8 cellular contexts compared by ENCODE assay signal in the genomic region with DNA sequence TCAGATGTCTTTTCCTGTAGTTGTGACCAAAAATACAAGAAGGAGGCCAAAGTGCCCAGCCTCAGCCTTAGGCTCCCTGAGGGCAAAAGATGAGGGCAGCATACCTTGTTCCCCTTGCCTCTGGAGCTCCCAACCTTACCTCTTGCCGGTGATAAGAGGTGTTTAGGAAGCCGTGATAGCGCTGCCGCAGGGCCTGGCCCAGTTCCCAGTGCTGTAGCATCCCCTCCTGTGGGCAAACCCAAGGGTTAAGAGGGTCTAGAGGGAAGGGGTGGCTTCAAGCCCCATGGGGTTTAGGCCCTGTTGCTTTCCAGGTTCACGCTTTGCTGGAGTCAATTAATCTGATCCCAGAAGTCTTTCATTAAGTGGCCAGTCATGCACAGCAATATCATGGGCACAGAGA. TPM values are rescaled to one million over a fixed set of nuclear protein-coding genes. Genes with fewer than 3 reads are reported as not detected.
DNase-seq lines count a peak whose midpoint lies in the region; ATAC-seq and TF ChIP-seq lines count a peak whose summit lies in the region.
"Had no signal": no experiment of that assay in that cellular context is flagged by ENCODE, and none has a peak within 500 bp of the region (broad histone marks: within the 10 kb centered on the region; RNA-seq: fewer than 3 reads in every experiment).

No MANE protein-coding gene starts in this region.

- no peaks in the 10 kb centered on the region for H3K9me3 ChIP-seq in fibroblast of lung (ENCODE audit: control insufficient read depth, insufficient read depth, low read depth, low read length)

- peak overlapping the region; percentile 99 for H3K4me3 ChIP-seq in GM23338
- H3K4me3 ChIP-seq in fibroblast of lung (replicated peaks in 1 of 4; ENCODE audit: control extremely low read depth in 1 of 4, insufficient read depth in 1 of 4, low read depth in 3 of 4, low read length in 4 of 4), result peak overlapping the region in 2 of 4 experiments; percentile 87 to 88
- peak overlapping the region; percentile 93 for H3K4me3 ChIP-seq in rectal smooth muscle tissue (ENCODE audit: low read length)

- H3K9me2 ChIP-seq in GM23338 (ENCODE audit: insufficient read depth), result no peaks in the 10 kb centered on the region

- POLR2A ChIA-PET in RWPE1 (lab: Yijun Ruan, JAX; ENCODE audit: low non-redundant PET), result no interaction called here

- no peaks in the 10 kb centered on the region for H4K20me1 ChIP-seq in GM23338 (replicated peaks; ENCODE audit: insufficient read depth)
- no peaks in the 10 kb centered on the region for H4K20me1 ChIP-seq in fibroblast of lung (ENCODE audit: control insufficient read depth, extremely low read depth, insufficient read depth, low read length)

- no peak overlapping the region for H3K27ac ChIP-seq in GM23338 (ENCODE audit: low read depth)
- peak overlapping the region; percentile 80 for H3K27ac ChIP-seq in RWPE1
- no peak overlapping the region for H3K27ac ChIP-seq in fibroblast of lung (ENCODE audit: insufficient read depth, low read length)
- no peak overlapping the region for H3K27ac ChIP-seq in rectal smooth muscle tissue (ENCODE audit: low read depth, low read length)

- peak overlapping the region; percentile 99 for H3K4me3 Mint-ChIP-seq in GM23338

- no peak overlapping the region for H3K27ac Mint-ChIP-seq in GM23338

- H3K4me2 ChIP-seq in GM23338 (peak overlapping the region; percentile 99; the same call in 1 of the 2 replicates), fibroblast of lung (ENCODE audit: extremely low read depth, insufficient read depth, low read length) (peak overlapping the region; percentile 100)

- H2AFZ ChIP-seq in GM23338, result no peak overlapping the region
- no peak overlapping the region for H2AFZ ChIP-seq in fibroblast of lung (ENCODE audit: low read length)

- H3K4me1 Mint-ChIP-seq in GM23338, result peaks cover 10% of the 10 kb centered on the region

- H3K9ac ChIP-seq in fibroblast of lung (ENCODE audit: insufficient read depth, low read length) (no peak overlapping the region), rectal smooth muscle tissue (ENCODE audit: low read length) (no peak overlapping the region)

- no peaks in the 10 kb centered on the region for H3K9me3 Mint-ChIP-seq in GM23338

- ATAC-seq in GM23338 (no peak), GM19395 (IDR thresholded peaks at IDR 0.05; ENCODE audit: unreplicated experiment) (no peak)

- TF ChIP-seq CTCF in GM23338 (conservative IDR thresholded peaks at IDR 0.05; ENCODE audit: low read depth in 2 of 2) (no peak), RWPE1 (conservative IDR thresholded peaks at IDR 0.05; ENCODE audit: low read depth) (no peak), fibroblast of lung (conservative IDR thresholded peaks at IDR 0.05 in 1 of 2, IDR thresholded peaks at IDR 0.05 in 1 of 2; ENCODE audit: low read depth in 1 of 2, low read length in 2 of 2) (no peak)

- H3K27me3 ChIP-seq in GM23338 (ENCODE audit: insufficient read depth) (no peaks in the 10 kb centered on the region), fibroblast of lung (ENCODE audit: control insufficient read depth, insufficient read depth, low read length) (no peaks in the 10 kb centered on the region), rectal smooth muscle tissue (ENCODE audit: control insufficient read depth, insufficient read depth, low read length) (no peaks in the 10 kb centered on the region)

- H3K79me2 ChIP-seq in GM23338 (replicated peaks; ENCODE audit: insufficient read depth) (peaks cover 19% of the 10 kb centered on the region), fibroblast of lung (ENCODE audit: control insufficient read depth, insufficient read depth, low read length) (peaks cover 16% of the 10 kb centered on the region)

- CTCF ChIA-PET in RWPE1 (lab: Yijun Ruan, JAX), result interaction anchor here (1.2 to 2.5 kb wide), 2 partner anchors 12 to 69 kb away, joined by 3 to 7 read pairs; no protein-coding TSS in a partner anchor

- H3K36me3 ChIP-seq in GM23338 (ENCODE audit: insufficient read depth), result no peaks in the 10 kb centered on the region
- peaks cover 21% of the 10 kb centered on the region for H3K36me3 ChIP-seq in fibroblast of lung (ENCODE audit: control insufficient read depth, insufficient read depth, low read length)
- H3K36me3 ChIP-seq in rectal smooth muscle tissue (ENCODE audit: control insufficient read depth, insufficient read depth, low read length), result peaks cover 10% of the 10 kb centered on the region

- DNase-seq in GM23338 (ENCODE audit: low spot score) (no peak), RWPE1 (ENCODE audit: low spot score) (no peak), fibroblast of lung (ENCODE audit: low read depth in 2 of 2) (no peak), iPS-NIHi7 (ENCODE audit: extremely low spot score) (no peak), SHP77 (lab: John Stamatoyannopoulos, UW) (no peak)
- DNase-seq: activated CD4-positive, alpha-beta T cell treated with anti-CD3 and anti-CD28 coated beads for 48 hours had no signal

- peaks cover 16% of the 10 kb centered on the region for H3K27me3 Mint-ChIP-seq in GM23338 (ENCODE audit: insufficient read depth, low read depth, poor library complexity)

- H3K4me1 ChIP-seq in GM23338 (ENCODE audit: insufficient read depth), result peaks cover 10% of the 10 kb centered on the region
- peaks cover 7% of the 10 kb centered on the region for H3K4me1 ChIP-seq in fibroblast of lung (ENCODE audit: control insufficient read depth, extremely low read depth, insufficient read depth, low read length)
- peaks cover 12% of the 10 kb centered on the region for H3K4me1 ChIP-seq in rectal smooth muscle tissue (ENCODE audit: control insufficient read depth, insufficient read depth, low read length)

- H3K36me3 Mint-ChIP-seq in GM23338 (ENCODE audit: low read depth), result peaks cover 35% of the 10 kb centered on the region

- no peaks in the 10 kb centered on the region for H3F3A ChIP-seq in GM23338 (replicated peaks; ENCODE audit: low read depth)

TF ChIP-seq in GM23338, 12 proteins besides CTCF, POLR2A, EP300 and RAD21 (continues in another document):
- TF ChIP-seq CREB1 (CRISPR knock-in tag; IDR thresholded peaks at IDR 0.05; ENCODE audit: low read depth), result no peak
- TF ChIP-seq EZH2 (IDR thresholded peaks at IDR 0.05; ENCODE audit: low read depth, unreplicated experiment), result no peak
- no peak for TF ChIP-seq NANOG (IDR thresholded peaks at IDR 0.05; ENCODE audit: borderline replicate concordance)
- no peak for TF ChIP-seq ZNF114 (CRISPR knock-in tag; IDR thresholded peaks at IDR 0.05)
- TF ChIP-seq ZNF331 (CRISPR knock-in tag; IDR thresholded peaks at IDR 0.05; ENCODE audit: low read depth), result no peak
- TF ChIP-seq, protein P1, sequence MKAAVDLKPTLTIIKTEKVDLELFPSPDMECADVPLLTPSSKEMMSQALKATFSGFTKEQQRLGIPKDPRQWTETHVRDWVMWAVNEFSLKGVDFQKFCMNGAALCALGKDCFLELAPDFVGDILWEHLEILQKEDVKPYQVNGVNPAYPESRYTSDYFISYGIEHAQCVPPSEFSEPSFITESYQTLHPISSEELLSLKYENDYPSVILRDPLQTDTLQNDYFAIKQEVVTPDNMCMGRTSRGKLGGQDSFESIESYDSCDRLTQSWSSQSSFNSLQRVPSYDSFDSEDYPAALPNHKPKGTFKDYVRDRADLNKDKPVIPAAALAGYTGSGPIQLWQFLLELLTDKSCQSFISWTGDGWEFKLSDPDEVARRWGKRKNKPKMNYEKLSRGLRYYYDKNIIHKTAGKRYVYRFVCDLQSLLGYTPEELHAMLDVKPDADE (IDR thresholded peaks at IDR 0.05), result no peak

RNA-seq across cellular contexts. Expression of gene ACP2, which starts 1.1 kb away (rescaled TPM):
- 32.1 and 33.5 TPM in 2 replicates for total RNA-seq in GM23338 (2014; rRNA removed; shearing (Covaris generic))
- polyA plus RNA-seq in GM23338 (2016; fragmentation: Nextera tagmentation; extraction: Ambion mirVana) (5.6 and 7.3 TPM in 2 replicates), fibroblast of lung (18.9 and 25.6 TPM in 2 replicates)
- 16.2 and 23.9 TPM in 2 replicates for total RNA-seq in fibroblast of lung
- polyA plus RNA-seq in fibroblast of lung (2012), result 26.8 and 33.2 TPM in 2 replicates
- 87.1 and 94.1 TPM in 2 replicates for polyA minus RNA-seq in fibroblast of lung (ENCODE audit: low replicate concordance)

RNA-seq across cellular contexts. Expression of gene NR1H3, which starts 10.3 kb away (rescaled TPM):
- 23.7 and 23.8 TPM in 2 replicates for total RNA-seq in GM23338 (2014; rRNA removed; shearing (Covaris generic))
- polyA plus RNA-seq in GM23338 (2016; fragmentation: Nextera tagmentation; extraction: Ambion mirVana), result 16.5 and 17.5 TPM in 2 replicates
- 55.5 and 56.3 TPM in 2 replicates for total RNA-seq in fibroblast of lung
- polyA plus RNA-seq in fibroblast of lung, result 16.9 and 21.3 TPM in 2 replicates
- polyA plus RNA-seq in fibroblast of lung (2012), result 22.8 and 29.0 TPM in 2 replicates
- 34.5 and 95.8 TPM in 2 replicates for polyA minus RNA-seq in fibroblast of lung (ENCODE audit: low replicate concordance)

RNA-seq across cellular contexts. Expression of gene MADD, which starts 22.4 kb away (rescaled TPM):
- 33.3 and 43.8 TPM in 2 replicates for total RNA-seq in GM23338 (2014; rRNA removed; shearing (Covaris generic))
- polyA plus RNA-seq in GM23338 (2016; fragmentation: Nextera tagmentation; extraction: Ambion mirVana) (12.5 and 13.4 TPM in 2 replicates), fibroblast of lung (7.0 and 9.1 TPM in 2 replicates)
- 11.8 and 15.4 TPM in 2 replicates for total RNA-seq in fibroblast of lung
- polyA plus RNA-seq in fibroblast of lung (2012), result 13.4 and 14.1 TPM in 2 replicates
- polyA minus RNA-seq in fibroblast of lung (ENCODE audit: low replicate concordance), result 144 and 301 TPM in 2 replicates

RNA-seq across cellular contexts. Expression of gene DDB2, which starts 32.7 kb away (rescaled TPM):
- 62.5 and 63.1 TPM in 2 replicates for total RNA-seq in GM23338 (2014; rRNA removed; shearing (Covaris generic))
- 58.7 and 60.2 TPM in 2 replicates for polyA plus RNA-seq in GM23338 (2016; fragmentation: Nextera tagmentation; extraction: Ambion mirVana)
- 53.4 and 70.0 TPM in 2 replicates for total RNA-seq in fibroblast of lung
- 21.2 and 45.4 TPM in 2 replicates for polyA plus RNA-seq in fibroblast of lung
- 20.2 and 43.1 TPM in 2 replicates for polyA plus RNA-seq in fibroblast of lung (2012)
- polyA minus RNA-seq in fibroblast of lung (ENCODE audit: low replicate concordance), result 8.8 and 32.4 TPM in 2 replicates
